In the genomic region with DNA sequence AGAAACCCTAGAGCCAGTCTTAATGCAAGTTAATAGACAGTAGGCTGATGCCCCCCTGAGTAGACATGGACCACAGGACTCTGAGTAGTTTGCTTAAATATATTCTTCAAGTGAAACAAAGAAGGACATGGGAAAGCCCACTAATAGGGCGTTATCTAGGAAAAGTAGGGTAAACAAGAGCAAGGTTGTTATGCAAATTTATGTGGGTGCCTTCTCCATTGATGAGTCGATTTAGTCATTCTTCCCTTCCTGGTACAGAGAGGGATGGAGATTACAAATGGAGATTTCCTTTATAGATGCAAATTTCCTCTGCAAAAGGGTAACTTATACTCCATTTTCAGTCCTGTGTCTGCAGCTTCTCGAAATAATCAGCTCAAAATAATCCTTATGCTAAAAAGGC, we compare ENCODE assay signal across 19 cellular contexts.
"Had no signal": no experiment of that assay in that cellular context is flagged by ENCODE, and none has a peak within 500 bp of the region (broad histone marks: within the 10 kb centered on the region; RNA-seq: fewer than 3 reads in every experiment).

No MANE protein-coding gene starts in this region.

- H3K27me3 ChIP-seq: neutrophil, tibial artery had no signal

- DNase-seq: activated CD4-positive, alpha-beta memory T cell treated with anti-CD3 and anti-CD28 coated beads, Interleukin-2, amount 10 ng/mL, durations not matched to agents 7 days and 5 days; activated CD4-positive, alpha-beta T cell treated with anti-CD3 and anti-CD28 coated beads for 48 hours; activated CD4-positive, CD25-positive, alpha-beta regulatory T cell; activated CD8-positive, alpha-beta memory T cell treated with anti-CD3 and anti-CD28 coated beads, Interleukin-2, amount 10 ng/mL, durations not matched to agents 7 days and 5 days; activated naive CD8-positive, alpha-beta T cell treated with anti-CD3 and anti-CD28 coated beads for 36 hours; amniotic stem cell; dermis blood vessel endothelial cell; effector memory CD8-positive, alpha-beta T cell; immature natural killer cell; left ventricle myocardium superior; mesenchymal stem cell; naive thymus-derived CD4-positive, alpha-beta T cell; stimulated activated CD4-positive, alpha-beta T cell treated with anti-CD3 and anti-CD28 coated beads, Interleukin-2, amount 100 ng/mL, for 24 hours; stimulated activated naive CD8-positive, alpha-beta T cell treated with anti-CD3 and anti-CD28 coated beads, Interleukin-15, Interleukin-2, amounts not matched to agents 100 U/mL and 50 U/mL, for 24 hours; substantia nigra; T-helper 1 cell; T-helper 9 cell; tibial artery had no signal

- H3K27ac ChIP-seq: neutrophil, tibial artery had no signal

- H3K4me1 ChIP-seq: tibial artery had no signal

- H3K36me3 ChIP-seq: neutrophil, tibial artery had no signal

- H3K4me3 ChIP-seq: tibial artery had no signal

- H3K9me3 ChIP-seq: neutrophil, tibial artery had no signal
